ENCODE assay signal across 1 cellular context in genomic region chr7:64794171-64794844, GRCh38.
TF ChIP-seq lines count a peak whose summit lies in the region.

Gene ZNF138 (plus strand): TSS chr7:64794428. CDS start chr7:64794569, 141 bp downstream.

TF ChIP-seq in HepG2, 621 proteins besides CTCF, POLR2A, EP300 and RAD21 (continued from another document and continues in another):
- TF ChIP-seq KLF15 (CRISPR knock-in tag; IDR thresholded peaks at IDR 0.05; ENCODE audit: borderline replicate concordance) (no peak), ZNF275 (CRISPR knock-in tag; IDR thresholded peaks at IDR 0.05; ENCODE audit: borderline replicate concordance) (no peak), CCDC6 (CRISPR knock-in tag; IDR thresholded peaks at IDR 0.05) (no peak), FOSL2 (CRISPR knock-in tag; IDR thresholded peaks at IDR 0.05) (no peak), ZIK1 (CRISPR knock-in tag; IDR thresholded peaks at IDR 0.05; ENCODE audit: borderline replicate concordance, low read depth) (no peak), ZNF367 (CRISPR knock-in tag; IDR thresholded peaks at IDR 0.05; ENCODE audit: borderline replicate concordance) (no peak), RBAK (CRISPR knock-in tag; IDR thresholded peaks at IDR 0.05) (peak; percentile 80; the same call in 1 of the 2 replicates), ZSCAN29 (CRISPR knock-in tag; conservative IDR thresholded peaks at IDR 0.05) (peak; percentile 71), CBX1 (IDR thresholded peaks at IDR 0.05; ENCODE audit: low read depth) (no peak), HOXA5 (CRISPR knock-in tag; IDR thresholded peaks at IDR 0.05) (no peak), CBFB (CRISPR knock-in tag; IDR thresholded peaks at IDR 0.05) (no peak; the same call in 1 of the 2 replicates), ELF1 (CRISPR knock-in tag; IDR thresholded peaks at IDR 0.05) (peak; percentile 71), ZNF564 (CRISPR knock-in tag; IDR thresholded peaks at IDR 0.05) (no peak), REPIN1 (CRISPR knock-in tag; IDR thresholded peaks at IDR 0.05; ENCODE audit: borderline replicate concordance, low read depth) (peak; percentile 69; the same call in 1 of the 2 replicates), SSRP1 (CRISPR knock-in tag; IDR thresholded peaks at IDR 0.05) (no peak), ZNF737 (CRISPR knock-in tag; IDR thresholded peaks at IDR 0.05; ENCODE audit: borderline replicate concordance) (no peak), KIAA2018 (CRISPR knock-in tag; IDR thresholded peaks at IDR 0.05; ENCODE audit: borderline replicate concordance) (no peak), ZNF512B (CRISPR knock-in tag; IDR thresholded peaks at IDR 0.05; ENCODE audit: borderline replicate concordance) (no peak), ZNF558 (CRISPR knock-in tag; IDR thresholded peaks at IDR 0.05; ENCODE audit: borderline replicate concordance) (no peak), NFYB (CRISPR knock-in tag; IDR thresholded peaks at IDR 0.05) (peak; percentile 99), ZBTB26 (CRISPR knock-in tag; IDR thresholded peaks at IDR 0.05; ENCODE audit: borderline replicate concordance) (no peak), ZNF547 (CRISPR knock-in tag; IDR thresholded peaks at IDR 0.05) (0 out of 2 replicates have a peak, but pooled peaks have one; percentile 22), PLSCR1 (CRISPR knock-in tag; IDR thresholded peaks at IDR 0.05; ENCODE audit: borderline replicate concordance) (no peak), MAFF (IDR thresholded peaks at IDR 0.05; ENCODE audit: low read depth, low read length) (no peak), FOXP4 (CRISPR knock-in tag; IDR thresholded peaks at IDR 0.05) (0 out of 2 replicates have a peak, but pooled peaks have one; percentile 22), TEAD2 (CRISPR knock-in tag; IDR thresholded peaks at IDR 0.05) (no peak), ZNF34 (CRISPR knock-in tag; IDR thresholded peaks at IDR 0.05; ENCODE audit: borderline replicate concordance) (no peak), BORCS8-MEF2B (CRISPR knock-in tag; IDR thresholded peaks at IDR 0.05) (0 out of 2 replicates have a peak, but pooled peaks have one; percentile 24), MAFG (CRISPR knock-in tag; IDR thresholded peaks at IDR 0.05) (no peak), ZNF329 (CRISPR knock-in tag; IDR thresholded peaks at IDR 0.05; ENCODE audit: low read depth) (no peak), RARA (CRISPR knock-in tag; IDR thresholded peaks at IDR 0.05) (no peak), ZNF335 (CRISPR knock-in tag; IDR thresholded peaks at IDR 0.05) (0 out of 2 replicates have a peak, but pooled peaks have one; percentile 61), NAIF1 (CRISPR knock-in tag; IDR thresholded peaks at IDR 0.05; ENCODE audit: borderline replicate concordance) (no peak), ZZZ3 (CRISPR knock-in tag; IDR thresholded peaks at IDR 0.05; ENCODE audit: borderline replicate concordance) (no peak; the same call in 1 of the 2 replicates), TRIM24 (CRISPR knock-in tag; IDR thresholded peaks at IDR 0.05) (no peak), ZNF136 (CRISPR knock-in tag; IDR thresholded peaks at IDR 0.05; ENCODE audit: low read depth) (no peak), SRF (IDR thresholded peaks at IDR 0.05; ENCODE audit: low read depth, low read length) (no peak), ONECUT2 (CRISPR knock-in tag; IDR thresholded peaks at IDR 0.05) (no peak), ZNF781 (CRISPR knock-in tag; IDR thresholded peaks at IDR 0.05; ENCODE audit: borderline replicate concordance, not compliant biosample characterization) (peak; percentile 50), THAP11 (CRISPR knock-in tag; IDR thresholded peaks at IDR 0.05) (peak; percentile 58), PATZ1 (CRISPR knock-in tag; IDR thresholded peaks at IDR 0.05) (no peak), BCL3 (CRISPR knock-in tag; IDR thresholded peaks at IDR 0.05) (0 out of 2 replicates have a peak, but pooled peaks have one; percentile 52), SCMH1 (CRISPR knock-in tag; IDR thresholded peaks at IDR 0.05; ENCODE audit: borderline replicate concordance) (no peak), SMC3 (IDR thresholded peaks at IDR 0.05; ENCODE audit: low read length) (no peak), ZNF576 (CRISPR knock-in tag; IDR thresholded peaks at IDR 0.05) (no peak), ZSCAN21 (CRISPR knock-in tag; IDR thresholded peaks at IDR 0.05; ENCODE audit: borderline replicate concordance) (no peak), SP4 (CRISPR knock-in tag; IDR thresholded peaks at IDR 0.05) (no peak)
